ENCODE assay signal across 32 cellular contexts in the genomic region with DNA sequence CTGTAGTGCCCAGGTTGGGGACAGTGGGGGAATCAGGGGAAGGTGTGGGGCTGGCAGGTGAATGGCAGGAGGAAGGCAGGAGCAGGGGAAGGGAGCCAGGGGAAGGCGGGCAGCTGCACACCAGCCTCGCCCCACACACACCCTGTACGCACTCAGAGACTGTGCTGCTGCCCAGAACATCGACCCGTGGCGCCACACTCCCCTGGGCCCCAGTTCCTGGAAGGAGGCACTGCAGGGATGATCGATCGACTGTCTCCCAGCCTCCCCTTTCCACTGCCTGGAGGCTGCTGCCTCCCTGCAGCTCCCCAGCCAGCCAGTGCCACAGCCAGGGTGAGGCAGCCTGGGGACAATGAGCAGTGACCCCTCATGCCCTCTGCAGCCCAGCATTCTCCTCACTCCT.
"Had no signal": no experiment of that assay in that cellular context is flagged by ENCODE, and none has a peak within 500 bp of the region (broad histone marks: within the 10 kb centered on the region; RNA-seq: fewer than 3 reads in every experiment).

No MANE protein-coding gene starts in this region.

- H3K4me1 ChIP-seq: body of pancreas, colonic mucosa, esophagus squamous epithelium, gastroesophageal sphincter had no signal

- H3K4me3 ChIP-seq: body of pancreas, colonic mucosa, esophagus squamous epithelium, gastroesophageal sphincter had no signal

- H3K27ac Mint-ChIP-seq: activated B cell treated with CpG ODN at 0.5 μM for 24 hours; activated CD8-positive, alpha-beta T cell treated with anti-CD3 and anti-CD28 coated beads for 36 hours; activated naive CD8-positive, alpha-beta T cell; activated T-helper 17 cell treated with anti-CD3 and anti-CD28 coated beads, Interleukin-2, amount 50 U/mL, for 72 hours; T-helper 17 cell; T-helper 2 cell treated with Interferon-gamma antibody and Interleukin-4, amounts not matched to agents 5 μg/mL and 100 μg/mL, for 36 hours had no signal

- H3K4me1 Mint-ChIP-seq: activated B cell treated with CpG ODN at 0.5 μM for 24 hours; activated T-helper 17 cell treated with anti-CD3 and anti-CD28 coated beads, Interleukin-2, amount 50 U/mL, for 72 hours had no signal

- H3K4me3 Mint-ChIP-seq: activated B cell treated with CpG ODN at 0.5 μM for 24 hours; activated CD8-positive, alpha-beta T cell treated with anti-CD3 and anti-CD28 coated beads for 36 hours; activated naive CD8-positive, alpha-beta T cell; activated T-cell treated with anti-CD3 and anti-CD28 coated beads, Interleukin-2, amount 50 U/mL, for 4 hours; activated T-helper 17 cell treated with anti-CD3 and anti-CD28 coated beads, Interleukin-2, amount 50 U/mL, for 72 hours; T-helper 17 cell; T-helper 2 cell treated with Interferon-gamma antibody and Interleukin-4, amounts not matched to agents 5 μg/mL and 100 μg/mL, for 36 hours had no signal

- H3K9me3 Mint-ChIP-seq: activated B cell treated with CpG ODN at 0.5 μM for 24 hours; activated CD8-positive, alpha-beta T cell treated with anti-CD3 and anti-CD28 coated beads for 36 hours; activated T-cell treated with anti-CD3 and anti-CD28 coated beads, Interleukin-2, amount 50 U/mL, for 4 hours; activated T-helper 17 cell treated with anti-CD3 and anti-CD28 coated beads, Interleukin-2, amount 50 U/mL, for 72 hours; T-helper 2 cell treated with Interferon-gamma antibody and Interleukin-4, amounts not matched to agents 5 μg/mL and 100 μg/mL, for 36 hours had no signal

- ATAC-seq: activated CD4-positive, CD25-positive, alpha-beta regulatory T cell treated with anti-CD3 and anti-CD28 coated beads, Interleukin-2, amount 50 U/mL, for 24 hours; activated CD8-positive, alpha-beta T cell treated with anti-CD3 and anti-CD28 coated beads for 36 hours; activated T-cell treated with anti-CD3 and anti-CD28 coated beads, Interleukin-2, amount 50 U/mL, for 4 hours; activated T-helper 17 cell treated with anti-CD3 and anti-CD28 coated beads, Interleukin-2, amount 50 U/mL, for 72 hours; body of pancreas; gastroesophageal sphincter; T-helper 17 cell had no signal

- H3K27ac ChIP-seq: body of pancreas, colonic mucosa, epithelial cell of prostate, esophagus squamous epithelium, gastroesophageal sphincter, WERI-Rb-1 had no signal

- FAIRE-seq: endometrium, endothelial cell of umbilical vein had no signal

- H3K27me3 ChIP-seq: body of pancreas, colonic mucosa had no signal

- H3K9me3 ChIP-seq: body of pancreas, colonic mucosa, esophagus squamous epithelium, gastroesophageal sphincter had no signal

- DNase-seq: activated B cell treated with CpG ODN at 0.5 μM for 24 hours; activated CD4-positive, alpha-beta T cell treated with anti-CD3 and anti-CD28 coated beads for 48 hours; activated CD4-positive, alpha-beta T cell treated with anti-CD3 and anti-CD28 coated beads, Interleukin-2, amount 50 U/mL, for 1 hour; activated CD4-positive, alpha-beta T cell treated with anti-CD3 and anti-CD28 coated beads, Interleukin-2, amount 50 U/mL, for 48 hours; activated CD8-positive, alpha-beta memory T cell treated with anti-CD3 and anti-CD28 coated beads for 24 hours; activated CD8-positive, alpha-beta T cell treated with anti-CD3 and anti-CD28 coated beads for 36 hours; activated effector memory CD4-positive, alpha-beta T cell treated with Interleukin-2 at 50 U/mL for 16 hours; activated gamma-delta T cell treated with Interleukin-2 at 50 U/mL for 16 hours; activated naive CD4-positive, alpha-beta T cell treated with anti-CD3 and anti-CD28 coated beads, Interleukin-2, amount 50 U/mL, for 16 hours; activated naive CD4-positive, alpha-beta T cell treated with Interleukin-2 at 50 U/mL for 16 hours; activated T-cell treated with anti-CD3 and anti-CD28 coated beads, Interleukin-2, amount 50 U/mL, for 4 hours; amniotic stem cell; aorta; body of pancreas; central memory CD4-positive, alpha-beta T cell; cerebellar nuclear complex; colonic mucosa; effector CD8-positive, alpha-beta T cell; esophagus squamous epithelium; foreskin melanocyte; head of caudate nucleus; T-helper 17 cell; T1000; WERI-Rb-1 had no signal

- H3K36me3 Mint-ChIP-seq: activated naive CD8-positive, alpha-beta T cell had no signal

- H3K27me3 Mint-ChIP-seq: activated CD8-positive, alpha-beta T cell treated with anti-CD3 and anti-CD28 coated beads for 36 hours; activated naive CD8-positive, alpha-beta T cell had no signal

- H3K36me3 ChIP-seq: colonic mucosa, esophagus squamous epithelium, gastroesophageal sphincter, WERI-Rb-1 had no signal
